In the genomic region with DNA sequence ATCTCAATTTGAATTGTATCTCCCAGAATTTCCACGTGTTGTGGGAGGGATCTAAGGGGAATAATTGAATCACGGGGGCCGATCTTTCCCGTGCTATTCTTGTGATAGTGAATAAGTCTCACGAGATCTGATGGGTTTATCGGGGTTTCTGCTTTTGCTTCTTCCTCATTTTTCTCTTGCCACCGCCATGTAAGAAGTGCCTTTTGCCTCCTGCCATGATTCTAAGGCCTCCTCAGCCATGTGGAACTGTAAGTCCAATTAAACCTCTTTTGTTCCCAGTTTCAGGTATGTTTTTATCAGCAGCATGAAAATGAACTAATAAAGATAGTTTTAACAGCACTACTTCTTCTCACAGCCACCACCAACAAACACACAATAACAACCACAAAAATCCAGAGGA, we compare ENCODE assay signal across 1 cellular context.
TF ChIP-seq lines count a peak whose summit lies in the region.

No MANE protein-coding gene starts in this region.

TF ChIP-seq in K562, 482 proteins besides CTCF, POLR2A, EP300 and RAD21:
- TF ChIP-seq ZNF766 (CRISPR knock-in tag; conservative IDR thresholded peaks at IDR 0.05), result peak; percentile 83
- TF ChIP-seq ZFP36 (IDR thresholded peaks at IDR 0.05; ENCODE audit: low read depth, low read length, partially characterized antibody), result peak; percentile 65
- TF ChIP-seq CC2D1A (IDR thresholded peaks at IDR 0.05), result 0 out of 2 replicates have a peak, but pooled peaks have one; percentile 14
- TF ChIP-seq, protein P1, sequence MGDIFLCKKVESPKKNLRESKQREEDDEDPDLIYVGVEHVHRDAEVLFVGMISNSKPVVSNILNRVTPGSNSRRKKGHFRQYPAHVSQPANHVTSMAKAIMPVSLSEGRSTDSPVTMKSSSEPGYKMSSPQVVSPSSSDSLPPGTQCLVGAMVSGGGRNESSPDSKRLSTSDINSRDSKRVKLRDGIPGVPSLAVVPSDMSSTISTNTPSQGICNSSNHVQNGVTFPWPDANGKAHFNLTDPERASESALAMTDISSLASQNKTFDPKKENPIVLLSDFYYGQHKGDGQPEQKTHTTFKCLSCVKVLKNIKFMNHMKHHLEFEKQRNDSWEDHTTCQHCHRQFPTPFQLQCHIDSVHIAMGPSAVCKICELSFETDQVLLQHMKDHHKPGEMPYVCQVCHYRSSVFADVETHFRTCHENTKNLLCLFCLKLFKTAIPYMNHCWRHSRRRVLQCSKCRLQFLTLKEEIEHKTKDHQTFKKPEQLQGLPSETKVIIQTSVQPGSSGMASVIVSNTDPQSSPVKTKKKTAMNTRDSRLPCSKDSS (IDR thresholded peaks at IDR 0.05; ENCODE audit: low read depth, partially characterized antibody), result peak; percentile 12
- peak in 1 of 2 experiments; percentile 42; a peak in 1 of 4 replicates for TF ChIP-seq TRIM24 (IDR thresholded peaks at IDR 0.05)
